Comparison of ENCODE assay signal across 8 cellular contexts in genomic region chr13:110915057-110915873, GRCh38. TPM values are rescaled to one million over a fixed set of nuclear protein-coding genes. Genes with fewer than 3 reads are reported as not detected.
DNase-seq lines count a peak whose midpoint lies in the region; ATAC-seq, FAIRE-seq and TF ChIP-seq lines count a peak whose summit lies in the region.

TSS of gene ANKRD10 (minus strand) at chr13:110915069. CDS start at chr13:110914934, 135 bp downstream.

- TF ChIP-seq CTCF in kidney (IDR thresholded peaks at IDR 0.05; ENCODE audit: borderline replicate concordance, extremely low read depth, insufficient read depth) = peak; percentile 79

- intact Hi-C loops in kidney (cut with DNase I) = no loop called here

- peaks cover 10 to 13% of the 10 kb centered on the region in 2 donors for H3K4me1 ChIP-seq in kidney (ENCODE audit: control insufficient read depth in 1 of 2, insufficient read depth in 1 of 2, low read depth in 1 of 2, low read length in 2 of 2)

- H3K27ac ChIP-seq in kidney (ENCODE audit: low read depth in 2 of 2, low read length in 2 of 2) = peak within 1 kb of the TSS; percentile 99

- peak within 1 kb of the TSS; percentile 72 to 90 for H3K4me3 ChIP-seq in kidney (ENCODE audit: low read length in 2 of 2)

- peak; percentile 98 for DNase-seq in Ammon's horn (ENCODE audit: low spot score)
- DNase-seq in NCI-H460 (ENCODE audit: extremely low read depth, low read depth) = peak; percentile 96
- DNase-seq in activated CD4-positive, CD25-positive, alpha-beta regulatory T cell treated with anti-CD3 and anti-CD28 coated beads, Interleukin-2, amount 50 U/mL, for 72 hours = peak; percentile 98
- DNase-seq in cerebellar nuclear complex (lab: John Stamatoyannopoulos, UW) = peak; percentile 47 to 74
- peak; percentile 100 for DNase-seq in kidney
- DNase-seq in stimulated activated CD4-positive, alpha-beta T cell treated with anti-CD3 and anti-CD28 coated beads, Interleukin-15, amount 100 ng/mL, for 24 hours = peak; percentile 98

- no peaks in the 10 kb centered on the region for H3K36me3 ChIP-seq in kidney (ENCODE audit: control insufficient read depth in 1 of 2, insufficient read depth in 2 of 2, low read length in 2 of 2)

- H3K9me3 ChIP-seq in kidney (ENCODE audit: control insufficient read depth in 1 of 2, low read length in 2 of 2) = no peaks in the 10 kb centered on the region

- peak within 1 kb of the TSS; percentile 72 to 98 for H3K9ac ChIP-seq in kidney (ENCODE audit: low read length in 2 of 2)

- peak; percentile 82 for ATAC-seq in HG03432 (IDR thresholded peaks at IDR 0.05; ENCODE audit: unreplicated experiment)

- no peak for FAIRE-seq in kidney (lab: Jason Lieb, UNC)

- TF ChIP-seq POLR2A in GM19099 (IDR thresholded peaks at IDR 0.05; ENCODE audit: extremely low read depth, insufficient read length, low read depth) = peak; percentile 79

RNA-seq across cellular contexts. Expression of gene ANKRD10, which starts in this region (rescaled TPM):
- 42.1 and 51.5 TPM in 2 replicates for total RNA-seq in NCI-H460 (2014; rRNA removed; shearing (Covaris generic))
- 192 and 196 TPM in 2 replicates for polyA plus RNA-seq in NCI-H460 (2014; cell fraction: nucleus; rRNA removed)
- 159 TPM for total RNA-seq in kidney
- polyA plus RNA-seq in kidney (ENCODE audit: insufficient read depth, low read depth, low replicate concordance) = 64.9 TPM

Comparison
In these comparisons a context has a peak if more than half of its experiments do, and no peak if none do; other contexts are left out.
1. Peak in every context shown above with its lines: DNase-seq, ATAC-seq, H3K4me3 ChIP-seq and H3K27ac ChIP-seq.